Comparison of ENCODE assay signal across 1 cellular context in the genomic region with DNA sequence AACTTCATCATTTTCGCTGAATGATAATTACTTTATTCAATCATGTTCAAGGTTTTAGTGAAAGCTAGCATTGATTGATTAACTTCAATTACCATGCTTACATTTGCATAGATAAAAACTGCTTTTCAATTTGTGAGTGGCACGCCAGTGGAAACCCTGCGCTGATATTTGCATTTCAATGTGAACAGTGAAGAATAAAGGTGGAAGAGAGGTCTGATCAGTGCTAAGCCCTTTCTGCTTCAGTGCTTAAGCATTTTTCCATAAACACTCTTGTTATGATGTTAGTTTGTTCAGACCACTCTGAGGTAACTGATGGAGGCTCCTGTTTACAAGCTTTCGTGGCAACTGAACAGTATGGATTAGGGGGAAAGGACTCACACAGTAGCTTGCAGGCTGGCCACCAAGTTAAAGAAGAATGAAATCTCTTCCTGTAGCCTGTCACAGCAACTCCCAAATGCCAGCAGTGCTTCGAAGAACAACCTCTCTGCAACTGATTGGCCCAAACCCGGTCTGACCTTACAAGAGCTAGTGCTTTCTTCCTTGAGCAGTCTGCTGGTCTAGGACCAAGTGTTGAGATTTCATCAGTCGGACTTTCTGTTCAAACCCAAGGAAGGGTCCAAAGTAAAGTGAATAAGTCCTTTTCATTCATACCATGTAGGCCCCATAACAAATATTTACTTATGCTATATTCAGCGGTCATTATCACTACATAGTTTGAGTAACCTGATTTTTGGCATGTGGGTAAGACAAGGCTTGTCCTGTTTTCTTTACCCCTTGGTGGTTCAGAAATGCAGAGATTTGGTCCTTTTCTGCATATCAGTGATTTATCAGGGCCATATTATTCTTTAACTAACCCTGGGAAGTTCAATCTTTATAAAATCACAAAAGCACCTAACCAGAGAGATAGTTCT.
A peak's percentile ranks its signal among the peaks of the same experiment; 100 is the strongest.
TF ChIP-seq lines count a peak whose summit lies in the region.

No MANE protein-coding gene starts in this region.

TF ChIP-seq in HepG2, 621 proteins besides CTCF, POLR2A, EP300 and RAD21:
- TF ChIP-seq, protein P1, sequence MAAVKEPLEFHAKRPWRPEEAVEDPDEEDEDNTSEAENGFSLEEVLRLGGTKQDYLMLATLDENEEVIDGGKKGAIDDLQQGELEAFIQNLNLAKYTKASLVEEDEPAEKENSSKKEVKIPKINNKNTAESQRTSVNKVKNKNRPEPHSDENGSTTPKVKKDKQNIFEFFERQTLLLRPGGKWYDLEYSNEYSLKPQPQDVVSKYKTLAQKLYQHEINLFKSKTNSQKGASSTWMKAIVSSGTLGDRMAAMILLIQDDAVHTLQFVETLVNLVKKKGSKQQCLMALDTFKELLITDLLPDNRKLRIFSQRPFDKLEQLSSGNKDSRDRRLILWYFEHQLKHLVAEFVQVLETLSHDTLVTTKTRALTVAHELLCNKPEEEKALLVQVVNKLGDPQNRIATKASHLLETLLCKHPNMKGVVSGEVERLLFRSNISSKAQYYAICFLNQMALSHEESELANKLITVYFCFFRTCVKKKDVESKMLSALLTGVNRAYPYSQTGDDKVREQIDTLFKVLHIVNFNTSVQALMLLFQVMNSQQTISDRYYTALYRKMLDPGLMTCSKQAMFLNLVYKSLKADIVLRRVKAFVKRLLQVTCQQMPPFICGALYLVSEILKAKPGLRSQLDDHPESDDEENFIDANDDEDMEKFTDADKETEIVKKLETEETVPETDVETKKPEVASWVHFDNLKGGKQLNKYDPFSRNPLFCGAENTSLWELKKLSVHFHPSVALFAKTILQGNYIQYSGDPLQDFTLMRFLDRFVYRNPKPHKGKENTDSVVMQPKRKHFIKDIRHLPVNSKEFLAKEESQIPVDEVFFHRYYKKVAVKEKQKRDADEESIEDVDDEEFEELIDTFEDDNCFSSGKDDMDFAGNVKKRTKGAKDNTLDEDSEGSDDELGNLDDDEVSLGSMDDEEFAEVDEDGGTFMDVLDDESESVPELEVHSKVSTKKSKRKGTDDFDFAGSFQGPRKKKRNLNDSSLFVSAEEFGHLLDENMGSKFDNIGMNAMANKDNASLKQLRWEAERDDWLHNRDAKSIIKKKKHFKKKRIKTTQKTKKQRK (IDR thresholded peaks at IDR 0.05; ENCODE audit: low read length), result no peak
- TF ChIP-seq GFI1 (CRISPR knock-in tag; IDR thresholded peaks at IDR 0.05; ENCODE audit: borderline replicate concordance), result peak; percentile 95
TF ChIP-seq in HepG2: peak in this region for 1.
